ENCODE assay signal across 1 cellular context in genomic region chr22:50532353-50532700, GRCh38.
TF ChIP-seq lines count a peak whose summit lies in the region.

No MANE protein-coding gene starts in this region.

TF ChIP-seq in GM23338, 12 proteins besides CTCF, POLR2A, EP300 and RAD21 (continued from another document):
- TF ChIP-seq ZNF462 (CRISPR knock-in tag; IDR thresholded peaks at IDR 0.05): no peak
- TF ChIP-seq ZNF114 (CRISPR knock-in tag; IDR thresholded peaks at IDR 0.05): no peak
